Comparison of ENCODE assay signal across 8 cellular contexts in genomic region chr7:101507791-101508252, GRCh38.
A peak's percentile ranks its signal among the peaks of the same experiment; 100 is the strongest.
DNase-seq lines count a peak whose midpoint lies in the region; ATAC-seq and TF ChIP-seq lines count a peak whose summit lies in the region.

No MANE protein-coding gene starts in this region.

- DNase-seq in CD1c-positive myeloid dendritic cell (ENCODE audit: extremely low spot score) (peak; percentile 35), H9 (peak; percentile 80), NCI-H748 (lab: John Stamatoyannopoulos, UW; ENCODE audit: unreplicated experiment) (peak; percentile 76), iPS DF 19.7 (ENCODE audit: low read depth, low spot score) (peak; percentile 52)
- DNase-seq in activated T-cell treated with anti-CD3 and anti-CD28 coated beads, Interleukin-2, amount 50 U/mL, for 24 hours, result peak; percentile 36
- DNase-seq in stimulated activated CD4-positive, alpha-beta T cell treated with anti-CD3 and anti-CD28 coated beads, Interleukin-4, amount 100 ng/mL, for 24 hours, result peak; percentile 39

- no peaks in the 10 kb centered on the region; the same call in 1 of the 2 replicates for H3K79me2 ChIP-seq in H9 (ENCODE audit: insufficient read depth, low read length)

- ATAC-seq in esophagus mucosa, result no peak
- no peak for ATAC-seq in GM18502 (IDR thresholded peaks at IDR 0.05; ENCODE audit: poor library complexity, unreplicated experiment)

- no peaks in the 10 kb centered on the region for H3K79me1 ChIP-seq in H9 (ENCODE audit: insufficient read depth, low read depth, low read length, poor library complexity, severe bottlenecking)

- no peaks in the 10 kb centered on the region for H3K9me3 ChIP-seq in H9 (ENCODE audit: control insufficient read depth, low read depth, low read length)

- H3K9ac ChIP-seq in H9 (ENCODE audit: extremely low read depth, insufficient read length, low read length), result no peak overlapping the region

- no peak overlapping the region for H2AK5ac ChIP-seq in H9 (ENCODE audit: insufficient read length, low read length)

- H3K23ac ChIP-seq in H9 (ENCODE audit: insufficient read length, low read depth, low read length), result no peak overlapping the region

- no peak overlapping the region for H4K5ac ChIP-seq in H9 (ENCODE audit: insufficient read length, low read depth, low read length)

- no peak overlapping the region for H3K27ac ChIP-seq in H9 (ENCODE audit: insufficient read length, low read depth, low read length)

- H2BK20ac ChIP-seq in H9 (ENCODE audit: low read depth, low read length, poor library complexity, severe bottlenecking), result no peak overlapping the region

- no peak overlapping the region for H2BK15ac ChIP-seq in H9 (ENCODE audit: low read depth, low read length)

- WGBS in H9 (ENCODE audit: extremely low coverage, insufficient read length, low lambda C conversion rate), result no CpG with 5 or more reads among the region's 9 CpGs

- H4K20me1 ChIP-seq in H9 (ENCODE audit: control insufficient read depth, insufficient read depth, insufficient read length), result peaks cover 2% of the 10 kb centered on the region

- H3K4me2 ChIP-seq in H9 (ENCODE audit: insufficient read depth, insufficient read length, low read length), result peak overlapping the region; percentile 23

- no peak overlapping the region for H3K14ac ChIP-seq in H9 (ENCODE audit: insufficient read depth, low read length)

- no peak overlapping the region for H4K91ac ChIP-seq in H9 (ENCODE audit: insufficient read length, low read depth, low read length)

- peaks cover 0 to 3% (median 2%) of the 10 kb centered on the region in 3 experiments; a peak in 3 of 7 replicates for H3K36me3 Mint-ChIP-seq in H9 (ENCODE audit: insufficient read depth in 1 of 3, low read depth in 3 of 3)
- H3K36me3 Mint-ChIP-seq in activated T-cell treated with anti-CD3 and anti-CD28 coated beads, Interleukin-2, amount 50 U/mL, for 24 hours (ENCODE audit: low read depth), result no peaks in the 10 kb centered on the region

- no peak overlapping the region for H2BK5ac ChIP-seq in H9 (ENCODE audit: insufficient read length, low read length)

- H3K4ac ChIP-seq in H9 (ENCODE audit: low read depth, low read length), result no peak overlapping the region

- H3T11ph ChIP-seq in H9 (ENCODE audit: low read length), result no peak overlapping the region

- peaks cover 3% of the 10 kb centered on the region; the same call in 1 of the 2 replicates for H3K4me1 ChIP-seq in H9 (ENCODE audit: insufficient read depth, low read length)

- H3K27me3 ChIP-seq in H9 (ENCODE audit: insufficient read depth, low read length), result no peaks in the 10 kb centered on the region

- H4K8ac ChIP-seq in H9 (replicated peaks; ENCODE audit: insufficient read length, low read depth, low read length), result no peak overlapping the region

- H3K27me3 Mint-ChIP-seq in H9 (ENCODE audit: low read depth), result no peaks in the 10 kb centered on the region
- peaks cover 22% of the 10 kb centered on the region for H3K27me3 Mint-ChIP-seq in activated T-cell treated with anti-CD3 and anti-CD28 coated beads, Interleukin-2, amount 50 U/mL, for 24 hours

- H3K9me3 Mint-ChIP-seq in H9, result no peaks in the 10 kb centered on the region; a peak in 1 of 5 replicates
- no peaks in the 10 kb centered on the region for H3K9me3 Mint-ChIP-seq in activated T-cell treated with anti-CD3 and anti-CD28 coated beads, Interleukin-2, amount 50 U/mL, for 24 hours

- H3K27ac Mint-ChIP-seq in H9, result peak overlapping the region in 2 of 3 experiments; percentile 29 to 59; a peak in 3 of 7 replicates
- H3K27ac Mint-ChIP-seq in activated T-cell treated with anti-CD3 and anti-CD28 coated beads, Interleukin-2, amount 50 U/mL, for 24 hours, result no peak overlapping the region

- no peaks in the 10 kb centered on the region for H3K23me2 ChIP-seq in H9 (ENCODE audit: insufficient read length, low read depth, low read length, poor library complexity, severe bottlenecking)

- H2BK12ac ChIP-seq in H9 (ENCODE audit: insufficient read length, low read depth, low read length), result no peak overlapping the region

- H3K4me1 Mint-ChIP-seq in H9, result peaks cover 31 to 37% of the 10 kb centered on the region in 2 experiments
- peaks cover 5% of the 10 kb centered on the region for H3K4me1 Mint-ChIP-seq in activated T-cell treated with anti-CD3 and anti-CD28 coated beads, Interleukin-2, amount 50 U/mL, for 24 hours (ENCODE audit: low read depth)

- no peak overlapping the region for H3K18ac ChIP-seq in H9 (ENCODE audit: insufficient read length, low read depth, low read length)

- H2AFZ ChIP-seq in H9 (ENCODE audit: low read length), result no peak overlapping the region

- H2BK120ac ChIP-seq in H9 (ENCODE audit: low read depth, low read length, poor library complexity, severe bottlenecking), result no peak overlapping the region

- peak; percentile 99 for TF ChIP-seq CTCF in H9 (conservative IDR thresholded peaks at IDR 0.05)

- H3K4me3 Mint-ChIP-seq in H9, result peak overlapping the region in 1 of 2 experiments; percentile 9; a peak in 2 of 5 replicates
- H3K4me3 Mint-ChIP-seq in activated T-cell treated with anti-CD3 and anti-CD28 coated beads, Interleukin-2, amount 50 U/mL, for 24 hours, result no peak overlapping the region

- H3K56ac ChIP-seq in H9 (ENCODE audit: insufficient read length, low read depth, low read length), result no peak overlapping the region
